In genomic region chr5:56145511-56145910, GRCh38 we compare ENCODE assay signal across 25 cellular contexts.
A peak's percentile ranks its signal among the peaks of the same experiment; 100 is the strongest.
DNase-seq lines count a peak whose midpoint lies in the region; ATAC-seq and TF ChIP-seq lines count a peak whose summit lies in the region.
"Had no signal": no experiment of that assay in that cellular context is flagged by ENCODE, and none has a peak within 500 bp of the region (broad histone marks: within the 10 kb centered on the region; RNA-seq: fewer than 3 reads in every experiment).

No MANE protein-coding gene starts in this region.

- H3K9me2 ChIP-seq in GM23338 (ENCODE audit: insufficient read depth) = no peaks in the 10 kb centered on the region

- peak overlapping the region in 2 of 3 donors; percentile 31 to 80 for H3K27ac Mint-ChIP-seq in CD4-positive, CD25-positive, alpha-beta regulatory T cell
- H3K27ac Mint-ChIP-seq in GM23338 (no peak overlapping the region), T-cell (peak overlapping the region; percentile 59 to 80), nephron (peak overlapping the region in 2 of 3 experiments; percentile 31 to 94)
- H3K27ac Mint-ChIP-seq: activated CD4-positive, alpha-beta T cell treated with anti-CD3 and anti-CD28 coated beads, Interleukin-2, amount 10 ng/mL, durations not matched to agents 7 days and 5 days; neural progenitor cell; stimulated activated effector memory CD8-positive, alpha-beta T cell treated with anti-CD3 and anti-CD28 coated beads, Interleukin-12 subunit alpha, Interleukin-12 subunit beta, amount 100 ng/mL, for 72 hours had no signal

- peak overlapping the region; percentile 20; the same call in 1 of the 2 replicates for H2AFZ ChIP-seq in GM23338
- H2AFZ ChIP-seq: neural progenitor cell had no signal

- TF ChIP-seq CTCF in GM23338 (conservative IDR thresholded peaks at IDR 0.05; ENCODE audit: low read depth in 2 of 2) (no peak), nephron (IDR thresholded peaks at IDR 0.05; ENCODE audit: unreplicated experiment in 3 of 3) (no peak)

- POLR2A ChIA-PET in T-cell (lab: Charles Lee) = interaction anchor here in 1 of 2 donors (0.7 kb wide), 1 partner anchor 766 kb away, joined by 4 read pairs; no protein-coding TSS in a partner anchor

- H3K36me3 ChIP-seq in CD4-positive, CD25-positive, alpha-beta regulatory T cell (ENCODE audit: control insufficient read depth, insufficient read depth, low read length) = no peaks in the 10 kb centered on the region
- no peaks in the 10 kb centered on the region for H3K36me3 ChIP-seq in GM23338 (ENCODE audit: insufficient read depth)
- H3K36me3 ChIP-seq: breast epithelium, neural progenitor cell, upper lobe of left lung had no signal

- H3K79me2 ChIP-seq in GM23338 (replicated peaks; ENCODE audit: insufficient read depth) = no peaks in the 10 kb centered on the region

- H3K4me2 ChIP-seq in GM23338 = no peak overlapping the region
- H3K4me2 ChIP-seq: neural progenitor cell had no signal

- peaks cover 36% of the 10 kb centered on the region for H3K4me1 ChIP-seq in CD4-positive, CD25-positive, alpha-beta regulatory T cell (ENCODE audit: control insufficient read depth, insufficient read depth, low read length, poor library complexity, severe bottlenecking)
- H3K4me1 ChIP-seq in GM23338 (ENCODE audit: insufficient read depth) = no peaks in the 10 kb centered on the region
- H3K4me1 ChIP-seq: breast epithelium, neural progenitor cell had no signal

- H3K4me3 Mint-ChIP-seq in CD4-positive, CD25-positive, alpha-beta regulatory T cell = no peak overlapping the region
- H3K4me3 Mint-ChIP-seq in GM23338 (no peak overlapping the region), T-cell (peak overlapping the region in 1 of 3 donors; percentile 3), nephron (no peak overlapping the region)
- H3K4me3 Mint-ChIP-seq: activated CD4-positive, alpha-beta T cell treated with anti-CD3 and anti-CD28 coated beads, Interleukin-2, amount 10 ng/mL, durations not matched to agents 7 days and 5 days; CD4-positive, alpha-beta memory T cell; neural progenitor cell; stimulated activated effector memory CD8-positive, alpha-beta T cell treated with anti-CD3 and anti-CD28 coated beads, Interleukin-12 subunit alpha, Interleukin-12 subunit beta, amount 100 ng/mL, for 72 hours had no signal

- peaks cover 25 to 74% (median 50%) of the 10 kb centered on the region in 4 donors for H3K4me1 Mint-ChIP-seq in CD4-positive, CD25-positive, alpha-beta regulatory T cell
- no peaks in the 10 kb centered on the region for H3K4me1 Mint-ChIP-seq in GM23338
- peaks cover 70 to 72% (median 72%) of the 10 kb centered on the region in 3 donors for H3K4me1 Mint-ChIP-seq in T-cell
- peaks cover 25% of the 10 kb centered on the region for H3K4me1 Mint-ChIP-seq in nephron
- H3K4me1 Mint-ChIP-seq: neural progenitor cell had no signal

- DNase-seq in CD4-positive, CD25-positive, alpha-beta regulatory T cell = no peak
- DNase-seq in GM23338 (ENCODE audit: low spot score) = no peak
- no peak for DNase-seq in T-cell
- no peak for DNase-seq in NCI-H1417 (lab: John Stamatoyannopoulos, UW)
- DNase-seq in NCI-H2081 treated with DMSO at 0.1 percent for 48 hours (lab: John Stamatoyannopoulos, UW) = no peak
- no peak for DNase-seq in activated CD8-positive, alpha-beta memory T cell treated with anti-CD3 and anti-CD28 coated beads, Interleukin-2, amount 50 U/mL, for 48 hours
- DNase-seq: activated CD4-positive, alpha-beta T cell treated with anti-CD3 and anti-CD28 coated beads, Interleukin-2, amount 10 ng/mL, durations not matched to agents 7 days and 5 days; activated naive CD4-positive, alpha-beta T cell treated with anti-CD3 and anti-CD28 coated beads, Interleukin-2, amount 50 U/mL, for 16 hours; CD4-positive, alpha-beta memory T cell; effector CD8-positive, alpha-beta T cell; erythroblast; KBM-7; NCI-H1694; NCI-H524 treated with DMSO at 0.1 percent for 48 hours; right cardiac atrium; RPMI8226; stimulated activated CD4-positive, alpha-beta T cell treated with anti-CD3 and anti-CD28 coated beads, Interleukin-4, amount 100 ng/mL, for 1 hour; T-helper 9 cell; upper lobe of left lung had no signal

- no peak overlapping the region for H3K4me3 ChIP-seq in CD4-positive, CD25-positive, alpha-beta regulatory T cell (ENCODE audit: low read depth, low read length)
- no peak overlapping the region for H3K4me3 ChIP-seq in GM23338
- H3K4me3 ChIP-seq: breast epithelium, lung, neural progenitor cell, upper lobe of left lung had no signal

- no peak for ATAC-seq in CD4-positive, CD25-positive, alpha-beta regulatory T cell (ENCODE audit: low read depth in 2 of 2)
- ATAC-seq in GM23338 = no peak
- no peak for ATAC-seq in T-cell (replicated peaks in 1 of 4)
- ATAC-seq: right cardiac atrium; stimulated activated effector memory CD8-positive, alpha-beta T cell treated with anti-CD3 and anti-CD28 coated beads, Interleukin-12 subunit alpha, Interleukin-12 subunit beta, amount 100 ng/mL, for 72 hours had no signal

- H4K20me1 ChIP-seq in GM23338 (replicated peaks; ENCODE audit: insufficient read depth) = no peaks in the 10 kb centered on the region

- H3F3A ChIP-seq in GM23338 (replicated peaks; ENCODE audit: low read depth) = no peaks in the 10 kb centered on the region

- H3K27ac ChIP-seq in CD4-positive, CD25-positive, alpha-beta regulatory T cell (ENCODE audit: insufficient read depth, low read length, poor library complexity, severe bottlenecking) = no peak overlapping the region
- H3K27ac ChIP-seq in GM23338 (ENCODE audit: low read depth) = no peak overlapping the region
- H3K27ac ChIP-seq: breast epithelium, foreskin keratinocyte, neural progenitor cell, upper lobe of left lung had no signal

- H3K9me3 ChIP-seq in CD4-positive, CD25-positive, alpha-beta regulatory T cell (ENCODE audit: control insufficient read depth in 2 of 2, low read length in 2 of 2) = no peaks in the 10 kb centered on the region
- H3K9me3 ChIP-seq: breast epithelium, upper lobe of left lung had no signal

- no peaks in the 10 kb centered on the region for H3K9me3 Mint-ChIP-seq in CD4-positive, CD25-positive, alpha-beta regulatory T cell
- H3K9me3 Mint-ChIP-seq in GM23338 = no peaks in the 10 kb centered on the region; the same call in 2 of the 3 replicates
- H3K9me3 Mint-ChIP-seq in T-cell = no peaks in the 10 kb centered on the region
- H3K9me3 Mint-ChIP-seq in nephron = no peaks in the 10 kb centered on the region
- H3K9me3 Mint-ChIP-seq: CD4-positive, alpha-beta memory T cell; neural progenitor cell; stimulated activated effector memory CD8-positive, alpha-beta T cell treated with anti-CD3 and anti-CD28 coated beads, Interleukin-12 subunit alpha, Interleukin-12 subunit beta, amount 100 ng/mL, for 72 hours had no signal

- no peaks in the 10 kb centered on the region for H3K27me3 Mint-ChIP-seq in CD4-positive, CD25-positive, alpha-beta regulatory T cell
- no peaks in the 10 kb centered on the region for H3K27me3 Mint-ChIP-seq in GM23338 (ENCODE audit: insufficient read depth, low read depth, poor library complexity)
- no peaks in the 10 kb centered on the region for H3K27me3 Mint-ChIP-seq in T-cell
- no peaks in the 10 kb centered on the region for H3K27me3 Mint-ChIP-seq in nephron (ENCODE audit: low read depth)
- H3K27me3 Mint-ChIP-seq: activated CD4-positive, alpha-beta T cell treated with anti-CD3 and anti-CD28 coated beads, Interleukin-2, amount 10 ng/mL, durations not matched to agents 7 days and 5 days; CD4-positive, alpha-beta memory T cell had no signal

- no peaks in the 10 kb centered on the region for H3K36me3 Mint-ChIP-seq in CD4-positive, CD25-positive, alpha-beta regulatory T cell
- H3K36me3 Mint-ChIP-seq in GM23338 (ENCODE audit: low read depth) (no peaks in the 10 kb centered on the region), T-cell (peaks cover 1% of the 10 kb centered on the region), nephron (ENCODE audit: low read depth) (no peaks in the 10 kb centered on the region)
- H3K36me3 Mint-ChIP-seq: CD4-positive, alpha-beta memory T cell; neural progenitor cell; stimulated activated effector memory CD8-positive, alpha-beta T cell treated with anti-CD3 and anti-CD28 coated beads, Interleukin-12 subunit alpha, Interleukin-12 subunit beta, amount 100 ng/mL, for 72 hours had no signal

- no peaks in the 10 kb centered on the region for H3K27me3 ChIP-seq in CD4-positive, CD25-positive, alpha-beta regulatory T cell (ENCODE audit: control insufficient read depth, insufficient read depth, low read length)
- no peaks in the 10 kb centered on the region for H3K27me3 ChIP-seq in GM23338 (ENCODE audit: insufficient read depth)
- H3K27me3 ChIP-seq: breast epithelium, foreskin keratinocyte, neural progenitor cell, upper lobe of left lung had no signal

- CTCF ChIA-PET in T-cell (lab: Charles Lee) = interaction anchor here in 1 of 2 donors (1.1 kb wide), 1 partner anchor 168 kb away, joined by 3 read pairs; no protein-coding TSS in a partner anchor

TF ChIP-seq in GM23338, 12 proteins besides CTCF, POLR2A, EP300 and RAD21 (continues in another document):
- TF ChIP-seq NANOG (IDR thresholded peaks at IDR 0.05; ENCODE audit: borderline replicate concordance) (no peak), REST (IDR thresholded peaks at IDR 0.05; ENCODE audit: unreplicated experiment) (no peak)
